Comparison of ENCODE assay signal across 18 cellular contexts in the genomic region with DNA sequence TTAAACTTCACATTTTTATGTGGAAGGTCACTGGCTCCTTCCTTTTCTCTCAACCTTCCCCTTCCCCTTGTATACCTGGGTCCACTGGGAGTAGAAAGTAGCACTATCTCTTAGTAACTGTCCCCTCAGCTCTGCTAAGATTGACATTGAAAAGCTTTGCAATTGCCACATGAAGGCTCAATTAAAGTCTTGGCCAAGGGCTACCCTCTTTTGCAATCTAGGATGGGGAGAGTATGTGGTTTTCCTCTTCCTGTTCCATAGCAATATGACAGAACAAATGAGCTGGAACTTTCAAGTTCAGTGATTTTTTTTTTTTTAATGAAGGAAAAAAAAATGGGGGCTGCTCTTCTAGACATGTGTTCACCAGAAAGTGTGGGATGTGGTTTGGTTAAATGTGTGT.
"Had no signal": no experiment of that assay in that cellular context is flagged by ENCODE, and none has a peak within 500 bp of the region (broad histone marks: within the 10 kb centered on the region; RNA-seq: fewer than 3 reads in every experiment).

No MANE protein-coding gene starts in this region.

- H3K4me1 ChIP-seq: heart right ventricle, sigmoid colon, transverse colon had no signal

- H3K36me3 ChIP-seq: heart right ventricle, sigmoid colon, thoracic aorta, transverse colon had no signal

- H3K27ac ChIP-seq: dorsolateral prefrontal cortex, heart right ventricle, sigmoid colon, skin epidermis, thoracic aorta, transverse colon had no signal

- H3K27me3 ChIP-seq: sigmoid colon, transverse colon had no signal

- H3K4me3 ChIP-seq: dorsolateral prefrontal cortex, heart right ventricle, mucosa of descending colon, sigmoid colon, skin epidermis, thoracic aorta, transverse colon had no signal

- DNase-seq: cortex of kidney; dorsolateral prefrontal cortex; effector CD8-positive, alpha-beta T cell; foreskin melanocyte; heart right ventricle; hypothalamus; mucosa of descending colon; naive thymus-derived CD8-positive, alpha-beta T cell; posterior cingulate gyrus; sigmoid colon; stimulated activated CD4-positive, alpha-beta T cell treated with anti-CD3 and anti-CD28 coated beads, Interleukin-2, amount 100 ng/mL, for 24 hours; stimulated activated CD4-positive, alpha-beta T cell treated with anti-CD3 and anti-CD28 coated beads, Interleukin-4, amount 100 ng/mL, for 4 hours; stimulated activated naive B cell treated with anti-CD40 and anti-IgM and Interleukin-4, amounts not matched to agents 10 μg/mL and 1 μg/mL and 100 μg/mL, for 72 hours; stimulated activated naive CD8-positive, alpha-beta T cell treated with anti-CD3 and anti-CD28 coated beads, Interleukin-15, amount 100 ng/mL, for 72 hours; transverse colon had no signal

- H3K9me3 ChIP-seq: heart right ventricle, mucosa of descending colon, sigmoid colon, thoracic aorta, transverse colon had no signal

- ATAC-seq: heart right ventricle; left lobe of liver; mucosa of descending colon; naive thymus-derived CD8-positive, alpha-beta T cell; stimulated activated naive B cell treated with anti-CD40 and anti-IgM and Interleukin-4, amounts not matched to agents 10 μg/mL and 1 μg/mL and 100 μg/mL, for 72 hours; stimulated activated naive CD8-positive, alpha-beta T cell treated with anti-CD3 and anti-CD28 coated beads, Interleukin-15, amount 100 ng/mL, for 72 hours had no signal
